In genomic region chr1:53125623-53126360, GRCh38 we compare ENCODE assay signal across 1 cellular context.
TF ChIP-seq lines count a peak whose summit lies in the region.

No MANE protein-coding gene starts in this region.

TF ChIP-seq in GM12878, 131 proteins besides CTCF, POLR2A, EP300 and RAD21 (continued from another document):
- TF ChIP-seq ZNF687 (IDR thresholded peaks at IDR 0.05) (no peak), MEF2A (IDR thresholded peaks at IDR 0.05; ENCODE audit: insufficient read depth, low read depth, low read length) (no peak), ASH2L (IDR thresholded peaks at IDR 0.05; ENCODE audit: borderline replicate concordance, low read depth) (no peak), SIX5 (IDR thresholded peaks at IDR 0.05; ENCODE audit: low read depth, low read length, severe bottlenecking) (no peak), CBFB (IDR thresholded peaks at IDR 0.05; ENCODE audit: low read depth) (no peak), CHD4 (IDR thresholded peaks at IDR 0.05) (no peak)
